1 cellular context compared by ENCODE assay signal in genomic region chr9:82281066-82281465, GRCh38.
TF ChIP-seq lines count a peak whose summit lies in the region.

No MANE protein-coding gene starts in this region.

TF ChIP-seq in SK-N-SH, 30 proteins besides CTCF, POLR2A, EP300 and RAD21 (continued from another document):
- TF ChIP-seq REST (IDR thresholded peaks at IDR 0.05; ENCODE audit: low read depth, low read length) (no peak), FOXM1 (IDR thresholded peaks at IDR 0.05; ENCODE audit: low read depth) (no peak), PBX3 (IDR thresholded peaks at IDR 0.05) (no peak), RCOR1 (IDR thresholded peaks at IDR 0.05; ENCODE audit: low read length) (no peak), TEAD4 (IDR thresholded peaks at IDR 0.05; ENCODE audit: borderline replicate concordance, insufficient read depth) (no peak)
